In genomic region chr7:73683916-73684693, GRCh38 we compare ENCODE assay signal across 8 cellular contexts. TPM values are rescaled to one million over a fixed set of nuclear protein-coding genes. Genes with fewer than 3 reads are reported as not detected.
A peak's percentile ranks its signal among the peaks of the same experiment; 100 is the strongest.
DNase-seq lines count a peak whose midpoint lies in the region; ATAC-seq and TF ChIP-seq lines count a peak whose summit lies in the region.

No MANE protein-coding gene starts in this region.

- H3K27ac Mint-ChIP-seq in activated naive CD8-positive, alpha-beta T cell, result peak overlapping the region; percentile 96

- TF ChIP-seq CTCF in HCT116 (IDR thresholded peaks at IDR 0.05 in 2 of 3, conservative IDR thresholded peaks at IDR 0.05 in 1 of 3; ENCODE audit: borderline replicate concordance in 1 of 3, insufficient read depth in 1 of 3, low read depth in 2 of 3, low read length in 2 of 3), result no peak
- TF ChIP-seq CTCF in thoracic aorta (IDR thresholded peaks at IDR 0.05), result no peak

- ATAC-seq in HCT116, result peak; percentile 27
- no peak for ATAC-seq in thoracic aorta (ENCODE audit: insufficient number of reproducible peaks, low FRiP score, low read depth)
- no peak for ATAC-seq in HG02970 (IDR thresholded peaks at IDR 0.05; ENCODE audit: low FRiP score, unreplicated experiment)
- ATAC-seq in GM18870 (IDR thresholded peaks at IDR 0.05; ENCODE audit: unreplicated experiment), result no peak

- H3K9me2 ChIP-seq in HCT116 (ENCODE audit: insufficient read depth), result no peaks in the 10 kb centered on the region

- H3K9me3 Mint-ChIP-seq in activated naive CD8-positive, alpha-beta T cell (ENCODE audit: low read depth), result no peaks in the 10 kb centered on the region

- no peaks in the 10 kb centered on the region for H3K27me3 Mint-ChIP-seq in activated naive CD8-positive, alpha-beta T cell

- H3K9me3 ChIP-seq in HCT116 (ENCODE audit: control insufficient read depth in 1 of 2, insufficient read depth in 1 of 2, low read depth in 1 of 2, low read length in 2 of 2) (no peaks in the 10 kb centered on the region), thoracic aorta (no peaks in the 10 kb centered on the region)

- peaks cover 80% of the 10 kb centered on the region for H3K79me2 ChIP-seq in ACC112 (ENCODE audit: control insufficient read depth, insufficient read depth, low read length, unreplicated experiment)
- peaks cover 98% of the 10 kb centered on the region for H3K79me2 ChIP-seq in HCT116 (ENCODE audit: insufficient read depth, low read length)

- H3K27me3 ChIP-seq in ACC112 (ENCODE audit: insufficient read depth, low read length) (no peaks in the 10 kb centered on the region), HCT116 (ENCODE audit: insufficient read depth, low read length) (no peaks in the 10 kb centered on the region), layer of hippocampus (ENCODE audit: control insufficient read depth, insufficient read depth, low read length) (no peaks in the 10 kb centered on the region), thoracic aorta (replicated peaks; ENCODE audit: insufficient read depth) (no peaks in the 10 kb centered on the region)

- intact Hi-C loops in HCT116 (cut with micrococcal nuclease), result no loop called here

- DNase-seq in HCT116 (ENCODE audit: low read depth, low spot score) (no peak), thoracic aorta (ENCODE audit: low spot score) (no peak), hepatic stellate cell (ENCODE audit: low spot score) (no peak)

- peak overlapping the region; percentile 41 for H3K27ac ChIP-seq in ACC112 (ENCODE audit: low read depth, low read length)
- peak overlapping the region; percentile 85 for H3K27ac ChIP-seq in HCT116 (ENCODE audit: low read depth, low read length)
- peak overlapping the region; percentile 73 for H3K27ac ChIP-seq in layer of hippocampus (ENCODE audit: low read depth, low read length)
- H3K27ac ChIP-seq in thoracic aorta, result peak overlapping the region; percentile 73 to 87

- peak overlapping the region; percentile 100 for H3K4me3 Mint-ChIP-seq in activated naive CD8-positive, alpha-beta T cell

- CTCF ChIA-PET in HCT116 (lab: Charles Lee), result interaction anchor here (0.8 to 1.0 kb wide), 2 partner anchors 50 to 77 kb away, joined by 3 read pairs; no protein-coding TSS in a partner anchor

- POLR2A ChIA-PET in HCT116 (lab: Charles Lee), result interaction anchor here (0.7 to 1.1 kb wide), 3 partner anchors 22 to 53 kb away, joined by 3 to 5 read pairs (median 3); no protein-coding TSS in a partner anchor

- BruUV-seq in HCT116 (replicated peaks; lab: Mats Ljungman, UMichigan), result TSS peak; percentile 82

- no peak for TF ChIP-seq RAD21 in HCT116 (IDR thresholded peaks at IDR 0.05; ENCODE audit: low read depth)

- no peaks in the 10 kb centered on the region for H4K20me1 ChIP-seq in HCT116 (ENCODE audit: insufficient read depth)

- no peak for TF ChIP-seq POLR2A in HCT116 (IDR thresholded peaks at IDR 0.05; ENCODE audit: borderline replicate concordance, extremely low read depth, insufficient read depth, insufficient read length)

- H3K4me1 ChIP-seq in ACC112 (ENCODE audit: control insufficient read depth, insufficient read depth, low read length, unreplicated experiment), result peaks cover 17% of the 10 kb centered on the region
- peaks cover 11 to 24% of the 10 kb centered on the region in 2 experiments for H3K4me1 ChIP-seq in HCT116 (ENCODE audit: control insufficient read depth in 1 of 2, insufficient read depth in 2 of 2, low read length in 2 of 2)
- peaks cover 15 to 32% of the 10 kb centered on the region in 2 donors for H3K4me1 ChIP-seq in thoracic aorta (ENCODE audit: control insufficient read depth in 1 of 2, low read depth in 2 of 2)

- H3K9ac ChIP-seq in HCT116 (ENCODE audit: low read length), result peak overlapping the region; percentile 98

- RAD21 ChIA-PET in HCT116 (lab: Charles Lee; ENCODE audit: low non-redundant PET in 1 of 2, low total read pairs in 2 of 2, uncharacterized antibody in 2 of 2, unreplicated experiment in 2 of 2), result no interaction called here

- H3K36me3 ChIP-seq in ACC112 (ENCODE audit: insufficient read depth, low read length) (no peaks in the 10 kb centered on the region), HCT116 (ENCODE audit: control insufficient read depth in 1 of 2, insufficient read depth in 2 of 2, low read length in 2 of 2) (peaks cover 17 to 30% of the 10 kb centered on the region in 2 experiments; a peak in 3 of 4 replicates), thoracic aorta (peaks cover 6% of the 10 kb centered on the region)

- peak overlapping the region; percentile 94 for H3K4me2 ChIP-seq in HCT116 (ENCODE audit: low read length)

- H3K4me1 Mint-ChIP-seq in activated naive CD8-positive, alpha-beta T cell (ENCODE audit: low read depth), result peaks cover 33% of the 10 kb centered on the region

- H3K36me3 Mint-ChIP-seq in activated naive CD8-positive, alpha-beta T cell, result peaks cover 6% of the 10 kb centered on the region

- H2AFZ ChIP-seq in ACC112 (ENCODE audit: low read length, unreplicated experiment) (peak overlapping the region; percentile 98), HCT116 (ENCODE audit: low read depth, low read length, poor library complexity, severe bottlenecking) (no peak overlapping the region)

- H3K4me3 ChIP-seq in ACC112 (ENCODE audit: low read depth, low read length) (peak overlapping the region; percentile 98), HCT116 (replicated peaks in 1 of 2; ENCODE audit: low read depth in 1 of 2, low read length in 2 of 2) (peak overlapping the region; percentile 92 to 100), thoracic aorta (peak overlapping the region; percentile 97)

TF ChIP-seq in HCT116, 20 proteins besides CTCF, POLR2A, EP300 and RAD21:
- TF ChIP-seq EZH2 (IDR thresholded peaks at IDR 0.05), result no peak

RNA-seq across cellular contexts. Expression of gene BUD23, which starts 0.7 kb away (rescaled TPM):
- 168 TPM for total RNA-seq in HCT116 (2021; ENCODE audit: unreplicated experiment)
- 148 and 164 TPM in 2 replicates for polyA plus RNA-seq in HCT116 (2012)
- total RNA-seq in thoracic aorta, result 10 to 100 TPM; 36.9 to 51.0 TPM

RNA-seq across cellular contexts. Expression of gene DNAJC30, which starts 0.9 kb away (rescaled TPM):
- total RNA-seq in HCT116 (2021; ENCODE audit: unreplicated experiment) (8.5 TPM), thoracic aorta (1 to 10 TPM; 3.9 to 7.8 TPM)
- polyA plus RNA-seq in HCT116 (2012), result 3.4 and 5.1 TPM in 2 replicates

RNA-seq across cellular contexts. Expression of gene VPS37D, which starts 16.5 kb away (rescaled TPM):
- total RNA-seq in HCT116 (2021; ENCODE audit: unreplicated experiment) (9.5 TPM), thoracic aorta (1 to 10 TPM in 1 of 2 donors, under 1 TPM in 1; 0.92 to 1.2 TPM)
- 8.2 and 9.2 TPM in 2 replicates for polyA plus RNA-seq in HCT116 (2012)

RNA-seq across cellular contexts. Expression of gene STX1A, which starts 35.4 kb away (rescaled TPM):
- total RNA-seq in HCT116 (2021; ENCODE audit: unreplicated experiment) (39.4 TPM), thoracic aorta (10 to 100 TPM; 10.3 to 16.8 TPM)
- polyA plus RNA-seq in HCT116 (2012), result 41.2 and 46.8 TPM in 2 replicates

RNA-seq across cellular contexts. Expression of gene ABHD11, which starts 54.5 kb away (rescaled TPM):
- total RNA-seq in HCT116 (2021; ENCODE audit: unreplicated experiment) (69.8 TPM), thoracic aorta (10 to 100 TPM in 1 of 2 donors, 1 to 10 TPM in 1; 2.5 to 16.9 TPM)
- polyA plus RNA-seq in HCT116 (2012), result 56.8 and 61.1 TPM in 2 replicates
